ENCODE assay signal across 8 cellular contexts in genomic region chr14:73785834-73786631, GRCh38.
DNase-seq lines count a peak whose midpoint lies in the region; ATAC-seq and TF ChIP-seq lines count a peak whose summit lies in the region.

No MANE protein-coding gene starts in this region.

- H3K9me3 Mint-ChIP-seq in CD14-positive monocyte (no peaks in the 10 kb centered on the region), GM23338 (no peaks in the 10 kb centered on the region)
- H3K9me3 Mint-ChIP-seq in stimulated activated naive CD8-positive, alpha-beta T cell treated with anti-CD3 and anti-CD28 coated beads, Interleukin-15, Interleukin-2, amounts not matched to agents 100 ng/mL and 50 ng/mL, for 24 hours = no peaks in the 10 kb centered on the region

- peak overlapping the region; percentile 69 for H2AFZ ChIP-seq in GM23338

- H3K27me3 ChIP-seq in GM23338 (ENCODE audit: insufficient read depth) = peaks cover 92% of the 10 kb centered on the region

- H3K27ac ChIP-seq in GM23338 (ENCODE audit: low read depth) = no peak overlapping the region

- no peaks in the 10 kb centered on the region for H3K9me2 ChIP-seq in GM23338 (ENCODE audit: insufficient read depth)

- H3K4me1 Mint-ChIP-seq in CD14-positive monocyte (peaks cover 68% of the 10 kb centered on the region), GM23338 (peaks cover 43% of the 10 kb centered on the region)
- H3K4me1 Mint-ChIP-seq in stimulated activated naive CD8-positive, alpha-beta T cell treated with anti-CD3 and anti-CD28 coated beads, Interleukin-15, Interleukin-2, amounts not matched to agents 100 ng/mL and 50 ng/mL, for 24 hours (ENCODE audit: low read depth) = peaks cover 66% of the 10 kb centered on the region

- no peaks in the 10 kb centered on the region for H3K36me3 ChIP-seq in GM23338 (ENCODE audit: insufficient read depth)

- TF ChIP-seq CTCF in CD14-positive monocyte (IDR thresholded peaks at IDR 0.05) (peak; percentile 17), GM23338 (conservative IDR thresholded peaks at IDR 0.05; ENCODE audit: low read depth in 2 of 2) (no peak; a peak in 1 of 4 replicates), epithelial cell of proximal tubule (conservative IDR thresholded peaks at IDR 0.05; ENCODE audit: low read depth, low read length) (peak; percentile 28)

- ATAC-seq in GM23338 = peak; percentile 33

- H3K27ac Mint-ChIP-seq in CD14-positive monocyte = peak overlapping the region; percentile 93 to 97 (median 95)
- no peak overlapping the region for H3K27ac Mint-ChIP-seq in GM23338
- peak overlapping the region; percentile 87 for H3K27ac Mint-ChIP-seq in stimulated activated naive CD8-positive, alpha-beta T cell treated with anti-CD3 and anti-CD28 coated beads, Interleukin-15, Interleukin-2, amounts not matched to agents 100 ng/mL and 50 ng/mL, for 24 hours

- H4K20me1 ChIP-seq in GM23338 (replicated peaks; ENCODE audit: insufficient read depth) = peaks cover 14% of the 10 kb centered on the region

- peaks cover 32% of the 10 kb centered on the region for H3K4me1 ChIP-seq in GM23338 (ENCODE audit: insufficient read depth)

- H3K27me3 Mint-ChIP-seq in CD14-positive monocyte (ENCODE audit: low read depth in 3 of 3) (peaks cover 0 to 2% (median 1%) of the 10 kb centered on the region in 3 donors), GM23338 (ENCODE audit: insufficient read depth, low read depth, poor library complexity) (peaks cover 73% of the 10 kb centered on the region)
- H3K27me3 Mint-ChIP-seq in stimulated activated naive CD8-positive, alpha-beta T cell treated with anti-CD3 and anti-CD28 coated beads, Interleukin-15, Interleukin-2, amounts not matched to agents 100 ng/mL and 50 ng/mL, for 24 hours = no peaks in the 10 kb centered on the region

- H3K4me3 Mint-ChIP-seq in CD14-positive monocyte (peak overlapping the region; percentile 85 to 92), GM23338 (peak overlapping the region; percentile 88)
- peak overlapping the region; percentile 89 for H3K4me3 Mint-ChIP-seq in stimulated activated naive CD8-positive, alpha-beta T cell treated with anti-CD3 and anti-CD28 coated beads, Interleukin-15, Interleukin-2, amounts not matched to agents 100 ng/mL and 50 ng/mL, for 24 hours

- 0 out of 2 replicates have a peak, but pooled peaks cover 3% of the 10 kb centered on the region for H3F3A ChIP-seq in GM23338 (replicated peaks; ENCODE audit: low read depth)

- peaks cover 4 to 11% of the 10 kb centered on the region in 2 donors for H3K36me3 Mint-ChIP-seq in CD14-positive monocyte
- H3K36me3 Mint-ChIP-seq in GM23338 (ENCODE audit: low read depth) = no peaks in the 10 kb centered on the region
- peaks cover 5% of the 10 kb centered on the region for H3K36me3 Mint-ChIP-seq in stimulated activated naive CD8-positive, alpha-beta T cell treated with anti-CD3 and anti-CD28 coated beads, Interleukin-15, Interleukin-2, amounts not matched to agents 100 ng/mL and 50 ng/mL, for 24 hours (ENCODE audit: low read depth)

- H3K79me2 ChIP-seq in GM23338 (replicated peaks; ENCODE audit: insufficient read depth) = no peaks in the 10 kb centered on the region

- peak overlapping the region; percentile 90 for H3K4me2 ChIP-seq in GM23338

- intact Hi-C loops in CD14-positive monocyte (cut with micrococcal nuclease) = loop anchor here (2.0 to 5.0 kb wide), 3 partner anchors 25 to 44 kb away; a partner anchor contains a TSS

- H3K4me3 ChIP-seq in GM23338 = peak overlapping the region; percentile 80
- H3K4me3 ChIP-seq in epithelial cell of proximal tubule (ENCODE audit: low read depth, low read length) = peak overlapping the region; percentile 82

- DNase-seq in CD14-positive monocyte (ENCODE audit: low spot score) (peak; percentile 77), GM23338 (ENCODE audit: low spot score) (peak; percentile 68), NOMO-1 treated with dmso at 0.1 percent for 144 hours (lab: John Stamatoyannopoulos, UW; ENCODE audit: unreplicated experiment) (peak; percentile 89), activated T-cell treated with anti-CD3 and anti-CD28 coated beads for 48 hours (ENCODE audit: low read depth) (peak; percentile 58), epithelial cell of proximal tubule (ENCODE audit: low read depth) (peak; percentile 82), mucosa of gallbladder (ENCODE audit: low spot score) (peak; percentile 76), NCI-H345 treated with DMSO at 0.1 percent for 48 hours (lab: John Stamatoyannopoulos, UW; ENCODE audit: unreplicated experiment) (no peak)

TF ChIP-seq in GM23338, 12 proteins besides CTCF, POLR2A, EP300 and RAD21:
- TF ChIP-seq EZH2 (IDR thresholded peaks at IDR 0.05; ENCODE audit: low read depth, unreplicated experiment) (peak; percentile 38), REST (IDR thresholded peaks at IDR 0.05; ENCODE audit: unreplicated experiment) (no peak), POLR2AphosphoS5 (IDR thresholded peaks at IDR 0.05; ENCODE audit: low read depth) (0 out of 2 replicates have a peak, but pooled peaks have one; percentile 3)

Comparison
In these comparisons a context has a peak if more than half of its experiments do, and no peak if none do; other contexts are left out.
1. CTCF ChIP-seq: peak in CD14-positive monocyte (single experiment) and epithelial cell of proximal tubule (single experiment); none in GM23338 (0 of 2).
2. Peak in every context shown above with its lines, with median percentiles within 50 percentile points of each other: H3K4me3 Mint-ChIP-seq.